Comparison of ENCODE assay signal across 1 cellular context in genomic region chr21:34198232-34199120, GRCh38.
TF ChIP-seq lines count a peak whose summit lies in the region.

No MANE protein-coding gene starts in this region.

TF ChIP-seq in GM23338, 12 proteins besides CTCF, POLR2A, EP300 and RAD21 (continued from another document):
- TF ChIP-seq STAT1 (IDR thresholded peaks at IDR 0.05; ENCODE audit: unreplicated experiment) (no peak), REST (IDR thresholded peaks at IDR 0.05; ENCODE audit: unreplicated experiment) (no peak), EZH2 (IDR thresholded peaks at IDR 0.05; ENCODE audit: low read depth, unreplicated experiment) (no peak), CREB1 (CRISPR knock-in tag; IDR thresholded peaks at IDR 0.05; ENCODE audit: low read depth) (no peak), POLR2AphosphoS5 (IDR thresholded peaks at IDR 0.05; ENCODE audit: low read depth) (no peak), ETS1 (IDR thresholded peaks at IDR 0.05) (no peak), ZNF331 (CRISPR knock-in tag; IDR thresholded peaks at IDR 0.05; ENCODE audit: low read depth) (no peak), ZNF114 (CRISPR knock-in tag; IDR thresholded peaks at IDR 0.05) (no peak), NANOG (IDR thresholded peaks at IDR 0.05; ENCODE audit: borderline replicate concordance) (no peak)
